Comparison of ENCODE assay signal across 21 cellular contexts in the genomic region with DNA sequence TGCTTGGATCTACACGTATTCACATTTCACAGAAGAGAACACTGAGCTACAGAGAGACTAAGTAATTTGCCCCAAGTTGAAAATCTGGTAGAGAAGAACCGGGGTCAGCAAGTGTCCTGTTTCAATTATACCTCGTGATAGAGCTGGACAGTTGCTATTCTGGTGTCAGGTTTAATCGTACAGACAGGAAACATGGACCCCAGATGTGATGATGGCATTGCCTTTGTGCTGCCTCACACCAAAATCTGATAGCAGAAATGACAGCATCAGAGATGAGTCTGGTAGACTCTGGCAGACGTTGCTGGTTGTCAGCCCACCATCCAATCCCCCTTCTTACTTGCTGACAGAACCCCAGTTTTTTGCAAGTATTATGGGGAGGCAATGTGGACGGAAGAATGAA.
A peak's percentile ranks its signal among the peaks of the same experiment; 100 is the strongest.
DNase-seq lines count a peak whose midpoint lies in the region; ATAC-seq and TF ChIP-seq lines count a peak whose summit lies in the region.
"Had no signal": no experiment of that assay in that cellular context is flagged by ENCODE, and none has a peak within 500 bp of the region (broad histone marks: within the 10 kb centered on the region; RNA-seq: fewer than 3 reads in every experiment).

No MANE protein-coding gene starts in this region.

- H2BK12ac ChIP-seq in mesenchymal stem cell (ENCODE audit: low read length in 2 of 2), result peak overlapping the region; percentile 95 to 97

- no peak for TF ChIP-seq CTCF in brain microvascular endothelial cell (IDR thresholded peaks at IDR 0.05; ENCODE audit: low read depth, low read length, missing control alignments)

- peak overlapping the region; percentile 71 for H2BK120ac ChIP-seq in mesenchymal stem cell (ENCODE audit: low read depth, low read length)

- H3K36me3 ChIP-seq in SJCRH30 (no peaks in the 10 kb centered on the region), brain microvascular endothelial cell (replicated peaks) (no peaks in the 10 kb centered on the region), mesenchymal stem cell (ENCODE audit: control insufficient read depth in 1 of 2, insufficient read depth in 2 of 2, low read depth in 1 of 2, low read length in 2 of 2) (no peaks in the 10 kb centered on the region)
- H3K36me3 ChIP-seq in naive thymus-derived CD4-positive, alpha-beta T cell (ENCODE audit: control insufficient read depth in 2 of 3, insufficient read depth in 3 of 3, low read length in 3 of 3), result no peaks in the 10 kb centered on the region
- H3K36me3 ChIP-seq: BLaER1 treated with 17β-estradiol and CSF1 and Interleukin-3, amounts not matched to agents 10 nM and 100 nM; HAP-1 had no signal

- no peaks in the 10 kb centered on the region for H3K79me1 ChIP-seq in mesenchymal stem cell (replicated peaks; ENCODE audit: low read length, poor library complexity, severe bottlenecking)

- peaks cover 0 to 1% (median 0%) of the 10 kb centered on the region in 7 donors for H3K4me1 Mint-ChIP-seq in naive thymus-derived CD4-positive, alpha-beta T cell
- no peaks in the 10 kb centered on the region for H3K4me1 Mint-ChIP-seq in activated CD8-positive, alpha-beta memory T cell treated with anti-CD3 and anti-CD28 coated beads, Interleukin-2, amount 10 ng/mL, durations not matched to agents 7 days and 5 days

- no peak overlapping the region for H2AK5ac ChIP-seq in mesenchymal stem cell (ENCODE audit: low read length, severe bottlenecking)

- H2BK5ac ChIP-seq in mesenchymal stem cell (ENCODE audit: low read depth, low read length, poor library complexity, severe bottlenecking), result no peak overlapping the region

- H3K4me3 ChIP-seq in SJCRH30 (no peak overlapping the region), brain microvascular endothelial cell (ENCODE audit: low read depth, low read length) (no peak overlapping the region), mesenchymal stem cell (ENCODE audit: insufficient read depth in 1 of 2, low read depth in 1 of 2, low read length in 2 of 2) (no peak overlapping the region)
- H3K4me3 ChIP-seq in naive thymus-derived CD4-positive, alpha-beta T cell (ENCODE audit: low read length), result no peak overlapping the region
- H3K4me3 ChIP-seq: BLaER1 treated with 17β-estradiol and CSF1 and Interleukin-3, amounts not matched to agents 10 nM and 100 nM; GM23248; HAP-1 had no signal

- intact Hi-C loops in naive thymus-derived CD4-positive, alpha-beta T cell (cut with micrococcal nuclease), result no loop called here

- no peak overlapping the region for H3K23ac ChIP-seq in mesenchymal stem cell (ENCODE audit: low read length in 2 of 2)

- H3K4me1 ChIP-seq in SJCRH30 (peaks cover 24% of the 10 kb centered on the region), mesenchymal stem cell (ENCODE audit: control insufficient read depth, insufficient read depth, low read depth, low read length) (no peaks in the 10 kb centered on the region)
- no peaks in the 10 kb centered on the region for H3K4me1 ChIP-seq in naive thymus-derived CD4-positive, alpha-beta T cell (ENCODE audit: control insufficient read depth in 2 of 2, insufficient read depth in 2 of 2, low read length in 2 of 2)
- H3K4me1 ChIP-seq: BLaER1 treated with 17β-estradiol and CSF1 and Interleukin-3, amounts not matched to agents 10 nM and 100 nM; HAP-1 had no signal

- peak overlapping the region; percentile 94 for H3K27ac ChIP-seq in SJCRH30
- peak overlapping the region; percentile 28 for H3K27ac ChIP-seq in brain microvascular endothelial cell
- H3K27ac ChIP-seq in mesenchymal stem cell (ENCODE audit: low read length, poor library complexity, severe bottlenecking), result no peak overlapping the region
- H3K27ac ChIP-seq in naive thymus-derived CD4-positive, alpha-beta T cell (ENCODE audit: low read depth, low read length), result no peak overlapping the region
- H3K27ac ChIP-seq: BLaER1 treated with 17β-estradiol and CSF1 and Interleukin-3, amounts not matched to agents 10 nM and 100 nM; GM23248; KMS-11 had no signal

- H3K36me3 Mint-ChIP-seq in naive thymus-derived CD4-positive, alpha-beta T cell, result no peaks in the 10 kb centered on the region
- no peaks in the 10 kb centered on the region for H3K36me3 Mint-ChIP-seq in activated CD8-positive, alpha-beta memory T cell treated with anti-CD3 and anti-CD28 coated beads, Interleukin-2, amount 10 ng/mL, durations not matched to agents 7 days and 5 days
- H3K36me3 Mint-ChIP-seq: CD8-positive, alpha-beta T cell had no signal

- H3K4me3 Mint-ChIP-seq in naive thymus-derived CD4-positive, alpha-beta T cell, result no peak overlapping the region
- no peak overlapping the region for H3K4me3 Mint-ChIP-seq in activated CD8-positive, alpha-beta memory T cell treated with anti-CD3 and anti-CD28 coated beads, Interleukin-2, amount 10 ng/mL, durations not matched to agents 7 days and 5 days
- H3K4me3 Mint-ChIP-seq: CD8-positive, alpha-beta T cell had no signal

- in situ Hi-C loops in brain microvascular endothelial cell (cut with HindIII; ENCODE audit: low pct_ligation_motif_present, low sequenced_read_pairs), result no loop called here

- peak overlapping the region; percentile 98 for H4K91ac ChIP-seq in mesenchymal stem cell (ENCODE audit: low read length)

- peaks cover 0 to 2% (median 0%) of the 10 kb centered on the region in 11 donors for H3K9me3 Mint-ChIP-seq in naive thymus-derived CD4-positive, alpha-beta T cell
- no peaks in the 10 kb centered on the region for H3K9me3 Mint-ChIP-seq in activated CD8-positive, alpha-beta memory T cell treated with anti-CD3 and anti-CD28 coated beads, Interleukin-2, amount 10 ng/mL, durations not matched to agents 7 days and 5 days (ENCODE audit: low read depth)
- H3K9me3 Mint-ChIP-seq: CD8-positive, alpha-beta T cell had no signal

- H3K4me2 ChIP-seq in mesenchymal stem cell (ENCODE audit: low read length, poor library complexity, severe bottlenecking), result no peak overlapping the region
- H3K4me2 ChIP-seq: BLaER1 treated with 17β-estradiol and CSF1 and Interleukin-3, amounts not matched to agents 10 nM and 100 nM; KMS-11 had no signal

- POLR2A ChIA-PET in naive thymus-derived CD4-positive, alpha-beta T cell (lab: Charles Lee), result no interaction called here

- no peaks in the 10 kb centered on the region for H3K9me3 ChIP-seq in SJCRH30 (replicated peaks)
- no peaks in the 10 kb centered on the region for H3K9me3 ChIP-seq in mesenchymal stem cell (ENCODE audit: control insufficient read depth, low read length)
- no peaks in the 10 kb centered on the region for H3K9me3 ChIP-seq in naive thymus-derived CD4-positive, alpha-beta T cell (ENCODE audit: control insufficient read depth in 2 of 3, low read length in 3 of 3)
- H3K9me3 ChIP-seq: BLaER1 treated with 17β-estradiol and CSF1 and Interleukin-3, amounts not matched to agents 10 nM and 100 nM; HAP-1 had no signal

- H3K18ac ChIP-seq in mesenchymal stem cell (ENCODE audit: low read depth in 1 of 2, low read length in 2 of 2), result peak overlapping the region; percentile 93 to 99

- H3K27me3 Mint-ChIP-seq in naive thymus-derived CD4-positive, alpha-beta T cell, result peaks cover 0 to 29% (median 0%) of the 10 kb centered on the region in 5 donors
- no peaks in the 10 kb centered on the region for H3K27me3 Mint-ChIP-seq in activated CD8-positive, alpha-beta memory T cell treated with anti-CD3 and anti-CD28 coated beads, Interleukin-2, amount 10 ng/mL, durations not matched to agents 7 days and 5 days

- WGBS in mesenchymal stem cell, result 62% methylated on average over 6 of the region's 6 CpGs

- no peak for ATAC-seq in naive thymus-derived CD4-positive, alpha-beta T cell
- ATAC-seq in activated CD8-positive, alpha-beta memory T cell treated with anti-CD3 and anti-CD28 coated beads, Interleukin-2, amount 10 ng/mL, durations not matched to agents 7 days and 5 days, result no peak
- ATAC-seq: CD8-positive, alpha-beta T cell had no signal

- DNase-seq in SJCRH30, result peak; percentile 48 to 73
- peak; percentile 8 for DNase-seq in brain microvascular endothelial cell
- peak; percentile 73 for DNase-seq in mesenchymal stem cell
- no peak for DNase-seq in SKM-1 treated with dmso at 0.1 percent for 144 hours (lab: John Stamatoyannopoulos, UW; ENCODE audit: unreplicated experiment)
- DNase-seq in naive thymus-derived CD4-positive, alpha-beta T cell, result no peak
- no peak for DNase-seq in T-helper 9 cell
- DNase-seq in activated CD8-positive, alpha-beta memory T cell treated with anti-CD3 and anti-CD28 coated beads, Interleukin-2, amount 10 ng/mL, durations not matched to agents 7 days and 5 days, result no peak
- DNase-seq: CD8-positive, alpha-beta T cell; DMS153; NCI-H1105; NCI-H2029 treated with DMSO at 0.1 percent for 48 hours; NCI-H2171; NCI-H345; NCI-H524 treated with DMSO at 0.1 percent for 48 hours; NCI-H82; OCI-M1; Right ventricle myocardium superior had no signal

- CTCF ChIA-PET in naive thymus-derived CD4-positive, alpha-beta T cell (lab: Charles Lee), result no interaction called here
- CTCF ChIA-PET in activated CD8-positive, alpha-beta memory T cell treated with anti-CD3 and anti-CD28 coated beads, Interleukin-2, amount 10 ng/mL, durations not matched to agents 7 days and 5 days (lab: Charles Lee), result no interaction called here

- H3K4ac ChIP-seq in mesenchymal stem cell (ENCODE audit: low read depth in 1 of 2, low read length in 2 of 2), result peak overlapping the region; percentile 83 to 100

- no peak overlapping the region for H2AFZ ChIP-seq in mesenchymal stem cell (ENCODE audit: low read depth, low read length)
- H2AFZ ChIP-seq: GM23248 had no signal

- H3K27ac Mint-ChIP-seq in naive thymus-derived CD4-positive, alpha-beta T cell, result no peak overlapping the region
- no peak overlapping the region for H3K27ac Mint-ChIP-seq in activated CD8-positive, alpha-beta memory T cell treated with anti-CD3 and anti-CD28 coated beads, Interleukin-2, amount 10 ng/mL, durations not matched to agents 7 days and 5 days
- H3K27ac Mint-ChIP-seq: CD8-positive, alpha-beta T cell had no signal

- H3K14ac ChIP-seq in mesenchymal stem cell (ENCODE audit: low read length in 2 of 2), result peak overlapping the region in 1 of 2 experiments; percentile 79

- H3K9ac ChIP-seq in mesenchymal stem cell (ENCODE audit: low read length), result no peak overlapping the region
- H3K9ac ChIP-seq: BLaER1 treated with 17β-estradiol and CSF1 and Interleukin-3, amounts not matched to agents 10 nM and 100 nM; GM23248; KMS-11 had no signal

- H3K27me3 ChIP-seq in SJCRH30 (no peaks in the 10 kb centered on the region), brain microvascular endothelial cell (replicated peaks) (no peaks in the 10 kb centered on the region), mesenchymal stem cell (ENCODE audit: control insufficient read depth in 1 of 2, insufficient read depth in 1 of 2, low read length in 2 of 2) (peaks cover 0 to 35% of the 10 kb centered on the region in 2 experiments)
- no peaks in the 10 kb centered on the region for H3K27me3 ChIP-seq in naive thymus-derived CD4-positive, alpha-beta T cell (ENCODE audit: control insufficient read depth in 2 of 2, insufficient read depth in 2 of 2, low read length in 2 of 2)
- H3K27me3 ChIP-seq: BLaER1 treated with 17β-estradiol and CSF1 and Interleukin-3, amounts not matched to agents 10 nM and 100 nM had no signal

- H4K8ac ChIP-seq in mesenchymal stem cell (ENCODE audit: low read length), result peak overlapping the region; percentile 97

- H2BK15ac ChIP-seq in mesenchymal stem cell (ENCODE audit: low read depth, poor library complexity, severe bottlenecking), result no peak overlapping the region

Comparison
In these comparisons a context has a peak if more than half of its experiments do, and no peak if none do; other contexts are left out.
1. DNase-seq: peak in SJCRH30 (2 of 2), brain microvascular endothelial cell (single experiment) and mesenchymal stem cell (single experiment); none in SKM-1 treated with dmso at 0.1 percent for 144 hours (single experiment), naive thymus-derived CD4-positive, alpha-beta T cell (0 of 9), T-helper 9 cell (single experiment) and activated CD8-positive, alpha-beta memory T cell treated with anti-CD3 and anti-CD28 coated beads, Interleukin-2, amount 10 ng/mL, durations not matched to agents 7 days and 5 days (single experiment).
2. H3K27ac ChIP-seq: peak in SJCRH30 (single experiment) and brain microvascular endothelial cell (single experiment); none in mesenchymal stem cell (single experiment) and naive thymus-derived CD4-positive, alpha-beta T cell (single experiment).